18 cellular contexts compared by ENCODE assay signal in genomic region chr6:16804515-16805161, GRCh38. TPM values are rescaled to one million over a fixed set of nuclear protein-coding genes. Genes with fewer than 3 reads are reported as not detected.
DNase-seq lines count a peak whose midpoint lies in the region; FAIRE-seq and TF ChIP-seq lines count a peak whose summit lies in the region.
"Had no signal": no experiment of that assay in that cellular context is flagged by ENCODE, and none has a peak within 500 bp of the region (broad histone marks: within the 10 kb centered on the region; RNA-seq: fewer than 3 reads in every experiment).

No MANE protein-coding gene starts in this region.

- H3K4me1 ChIP-seq in HUES48 (ENCODE audit: control insufficient read depth, insufficient read depth, low read length) (peaks cover 36% of the 10 kb centered on the region), rectal smooth muscle tissue (ENCODE audit: control insufficient read depth, insufficient read depth, low read length) (peaks cover 25% of the 10 kb centered on the region)
- H3K4me1 ChIP-seq: BLaER1 had no signal

- no peak for FAIRE-seq in urothelium cell line (lab: Jason Lieb, UNC)

- peak overlapping the region; percentile 18; the same call in 1 of the 2 replicates for H3K4me3 ChIP-seq in HUES48 (ENCODE audit: low read depth, low read length)
- H3K4me3 ChIP-seq in dorsolateral prefrontal cortex, result peak overlapping the region in 32 of 59 donors; percentile 36 to 71 (median 62)
- H3K4me3 ChIP-seq in rectal smooth muscle tissue (ENCODE audit: low read length), result no peak overlapping the region
- H3K4me3 ChIP-seq: BLaER1, MG63 had no signal

- DNase-seq in NCI-H82 treated with DMSO at 0.1 percent for 48 hours (lab: John Stamatoyannopoulos, UW; ENCODE audit: unreplicated experiment) (peak; percentile 72), dorsolateral prefrontal cortex (no peak), C1 segment of cervical spinal cord (lab: John Stamatoyannopoulos, UW) (no peak), KG1 (lab: John Stamatoyannopoulos, UW) (no peak), urothelium cell line (ENCODE audit: low spot score) (no peak), GM10266 (ENCODE audit: extremely low spot score) (no peak)
- DNase-seq: activated naive CD4-positive, alpha-beta T cell treated with anti-CD3 and anti-CD28 coated beads, Interleukin-2, amount 10 ng/mL, durations not matched to agents 7 days and 5 days; DMS79; foreskin melanocyte; NCI-H2171 treated with DMSO at 0.1 percent for 48 hours; posterior cingulate gyrus; T-cell; tibial artery had no signal

- TF ChIP-seq CTCF in dorsolateral prefrontal cortex (IDR thresholded peaks at IDR 0.05 in 54 of 56, conservative IDR thresholded peaks at IDR 0.05 in 2 of 56; ENCODE audit: low read depth in 1 of 56, partially characterized antibody in 56 of 56) (no peak), GM10266 (IDR thresholded peaks at IDR 0.05; ENCODE audit: control insufficient read depth, insufficient read depth, low read depth, missing control alignments) (no peak)

- H3K36me3 ChIP-seq in HUES48 (ENCODE audit: control insufficient read depth, insufficient read depth, low read length), result no peaks in the 10 kb centered on the region
- no peaks in the 10 kb centered on the region for H3K36me3 ChIP-seq in rectal smooth muscle tissue (ENCODE audit: control insufficient read depth, insufficient read depth, low read length)
- H3K36me3 ChIP-seq: BLaER1, MG63, tibial artery had no signal

- 0 out of 2 replicates have a peak overlapping the region, but pooled peaks have one; percentile 12 for H3K9ac ChIP-seq in HUES48 (ENCODE audit: low read depth, low read length)
- no peak overlapping the region for H3K9ac ChIP-seq in rectal smooth muscle tissue (ENCODE audit: low read length)
- H3K9ac ChIP-seq: BLaER1 had no signal

- peaks cover 3% of the 10 kb centered on the region; the same call in 1 of the 2 replicates for H3K9me3 ChIP-seq in HUES48 (ENCODE audit: control insufficient read depth, insufficient read depth, low read length)
- H3K9me3 ChIP-seq: MG63, tibial artery had no signal

- no peaks in the 10 kb centered on the region for H3K27me3 ChIP-seq in HUES48 (ENCODE audit: control insufficient read depth, insufficient read depth, low read length)
- no peaks in the 10 kb centered on the region for H3K27me3 ChIP-seq in dorsolateral prefrontal cortex
- no peaks in the 10 kb centered on the region for H3K27me3 ChIP-seq in rectal smooth muscle tissue (ENCODE audit: control insufficient read depth, insufficient read depth, low read length)
- H3K27me3 ChIP-seq: BLaER1, MG63, tibial artery had no signal

- peak overlapping the region; percentile 78 for H3K27ac ChIP-seq in HUES48 (ENCODE audit: low read depth, low read length)
- peak overlapping the region in 57 of 59 donors; percentile 21 to 90 (median 78) for H3K27ac ChIP-seq in dorsolateral prefrontal cortex
- H3K27ac ChIP-seq in rectal smooth muscle tissue (ENCODE audit: low read depth, low read length), result peak overlapping the region; percentile 80
- H3K27ac ChIP-seq: BLaER1 had no signal

- intact Hi-C loops in dorsolateral prefrontal cortex (cut with DNase I), result loop anchor here in 1 of 2 donors (5.0 kb wide), 1 partner anchor 32 kb away; no protein-coding TSS in a partner anchor

RNA-seq across cellular contexts. Expression of gene ATXN1, which starts 43.4 kb away (rescaled TPM):
- total RNA-seq in dorsolateral prefrontal cortex, result 100 to 1,000 TPM; 131 to 255 (median 189) TPM
- total RNA-seq: OCI-LY7 had no signal
